In genomic region chr4:73456177-73457022, GRCh38 we compare ENCODE assay signal across 30 cellular contexts. TPM values are rescaled to one million over a fixed set of nuclear protein-coding genes. Genes with fewer than 3 reads are reported as not detected.
DNase-seq lines count a peak whose midpoint lies in the region; ATAC-seq, FAIRE-seq and TF ChIP-seq lines count a peak whose summit lies in the region.
"Had no signal": no experiment of that assay in that cellular context is flagged by ENCODE, and none has a peak within 500 bp of the region (broad histone marks: within the 10 kb centered on the region; RNA-seq: fewer than 3 reads in every experiment).

No MANE protein-coding gene starts in this region.

- no peak for DNase-seq in HepG2 (ENCODE audit: low spot score)
- no peak for DNase-seq in right lobe of liver
- no peak for DNase-seq in astrocyte (ENCODE audit: low read depth)
- DNase-seq in mammary epithelial cell, result no peak
- DNase-seq: 8988T; ACHN; BE2C; C1 segment of cervical spinal cord; CD4-positive, alpha-beta memory T cell; CD4-positive, CD25-positive, alpha-beta regulatory T cell; CD8-positive, alpha-beta memory T cell; COR-L47; DMS 273 treated with DMSO at 0.1 percent for 48 hours; DMS153; DMS53; DMS79; DND-41; EL; GDM1 had no signal

- no peak overlapping the region for H3K27ac Mint-ChIP-seq in astrocyte (ENCODE audit: unreplicated experiment)
- H3K27ac Mint-ChIP-seq: CD14-positive monocyte; CD4-positive, alpha-beta memory T cell; CD4-positive, CD25-positive, alpha-beta regulatory T cell; CD8-positive, alpha-beta memory T cell had no signal

- H3K9me3 Mint-ChIP-seq in astrocyte (ENCODE audit: unreplicated experiment), result peaks cover 3% of the 10 kb centered on the region
- H3K9me3 Mint-ChIP-seq: CD4-positive, alpha-beta memory T cell had no signal

- FAIRE-seq in HepG2 (lab: Jason Lieb, UNC) (no peak), astrocyte (lab: Jason Lieb, UNC) (peak; percentile 32)
- FAIRE-seq: A204.1, GM12878, GM12892, GM18507 had no signal

- H3K36me3 Mint-ChIP-seq in astrocyte (ENCODE audit: low read depth, unreplicated experiment), result no peaks in the 10 kb centered on the region
- H3K36me3 Mint-ChIP-seq: CD14-positive monocyte; CD4-positive, alpha-beta memory T cell; CD4-positive, CD25-positive, alpha-beta regulatory T cell; CD8-positive, alpha-beta memory T cell had no signal

- H3K27ac ChIP-seq in HepG2 (ENCODE audit: extremely low read length, insufficient read depth, low read length) (peak overlapping the region; percentile 34), right lobe of liver (no peak overlapping the region), astrocyte (ENCODE audit: low read depth, low read length) (no peak overlapping the region), mammary epithelial cell (ENCODE audit: insufficient read depth, low read depth, low read length) (no peak overlapping the region)
- H3K27ac ChIP-seq: BLaER1 had no signal

- no peak overlapping the region for H3K4me2 ChIP-seq in HepG2 (ENCODE audit: low read depth, low read length)
- no peak overlapping the region for H3K4me2 ChIP-seq in astrocyte (ENCODE audit: low read length)
- H3K4me2 ChIP-seq in mammary epithelial cell (ENCODE audit: insufficient read depth, low read depth, low read length), result no peak overlapping the region
- H3K4me2 ChIP-seq: BLaER1 had no signal

- H3K4me3 ChIP-seq in HepG2 (replicated peaks in 1 of 3; ENCODE audit: insufficient read depth in 1 of 3, low read depth in 2 of 3, low read length in 3 of 3), result no peak overlapping the region
- no peak overlapping the region for H3K4me3 ChIP-seq in right lobe of liver
- no peak overlapping the region for H3K4me3 ChIP-seq in astrocyte (ENCODE audit: insufficient read depth, low read depth, low read length)
- H3K4me3 ChIP-seq in mammary epithelial cell (replicated peaks in 1 of 3; ENCODE audit: insufficient read depth in 1 of 3, low read depth in 2 of 3, low read length in 3 of 3), result no peak overlapping the region
- H3K4me3 ChIP-seq: BLaER1, GM12878 had no signal

- no peak for TF ChIP-seq RAD21 in HepG2 (CRISPR knock-in tag; IDR thresholded peaks at IDR 0.05)

- H3K4me1 Mint-ChIP-seq in astrocyte (ENCODE audit: low read depth, unreplicated experiment), result peaks cover 18% of the 10 kb centered on the region
- H3K4me1 Mint-ChIP-seq: CD14-positive monocyte; CD4-positive, alpha-beta memory T cell; CD4-positive, CD25-positive, alpha-beta regulatory T cell; CD8-positive, alpha-beta memory T cell had no signal

- BruUV-seq in HepG2 (replicated peaks; lab: Mats Ljungman, UMichigan) (no TSS peak), mammary epithelial cell (replicated peaks; lab: Mats Ljungman, UMichigan) (no TSS peak)

- TF ChIP-seq POLR2A in HepG2 (IDR thresholded peaks at IDR 0.05; ENCODE audit: insufficient read depth in 1 of 2, low read depth in 2 of 2, low read length in 2 of 2) (peak; percentile 56 to 64), right lobe of liver (IDR thresholded peaks at IDR 0.05) (no peak)

- no peaks in the 10 kb centered on the region for H3K9me3 ChIP-seq in HepG2 (ENCODE audit: low read length)
- H3K9me3 ChIP-seq in right lobe of liver, result no peaks in the 10 kb centered on the region
- H3K9me3 ChIP-seq in astrocyte (ENCODE audit: insufficient read depth, low read depth, low read length), result no peaks in the 10 kb centered on the region
- H3K9me3 ChIP-seq in mammary epithelial cell (replicated peaks; ENCODE audit: insufficient read depth, low read length), result no peaks in the 10 kb centered on the region
- H3K9me3 ChIP-seq: BE2C, BLaER1 had no signal

- CTCF ChIA-PET in HepG2 (lab: Yijun Ruan, JAX; ENCODE audit: low intra/inter-chr PET ratio, low total read pairs) (no interaction called here), mammary epithelial cell (lab: Charles Lee; ENCODE audit: low non-redundant PET) (no interaction called here)

- peaks cover 19% of the 10 kb centered on the region for H3K4me1 ChIP-seq in HepG2 (ENCODE audit: insufficient read depth, low read length)
- H3K4me1 ChIP-seq in right lobe of liver, result peaks cover 0 to 16% (median 0%) of the 10 kb centered on the region in 4 donors
- H3K4me1 ChIP-seq in astrocyte (ENCODE audit: insufficient read depth, low read length), result peaks cover under 1% of the 10 kb centered on the region
- H3K4me1 ChIP-seq in mammary epithelial cell (ENCODE audit: insufficient read depth, low read length), result no peaks in the 10 kb centered on the region
- H3K4me1 ChIP-seq: BE2C, BLaER1 had no signal

- H3K27me3 Mint-ChIP-seq in astrocyte (ENCODE audit: low read depth, unreplicated experiment), result no peaks in the 10 kb centered on the region
- H3K27me3 Mint-ChIP-seq: CD4-positive, CD25-positive, alpha-beta regulatory T cell had no signal

- POLR2A ChIA-PET in HepG2 (lab: Yijun Ruan, JAX), result interaction anchor here (1.2 to 1.4 kb wide), 3 partner anchors 10 to 54 kb away, joined by 3 to 4 read pairs (median 3); no protein-coding TSS in a partner anchor

- in situ Hi-C loops in HepG2 (cut with HindIII; ENCODE audit: extremely low pct_ligation_motif_present, low pct_unique_long_range_greater_than_20kb), result loop anchor here (25.0 kb wide), 1 partner anchor 106 kb away; no protein-coding TSS in a partner anchor
- in situ Hi-C loops in mammary epithelial cell (cut with MboI; ENCODE audit: low sequenced_read_pairs in 2 of 2), result no loop called here

- no peak overlapping the region for H3K4me3 Mint-ChIP-seq in astrocyte (ENCODE audit: unreplicated experiment)
- H3K4me3 Mint-ChIP-seq: CD14-positive monocyte; CD4-positive, alpha-beta memory T cell; CD4-positive, CD25-positive, alpha-beta regulatory T cell; CD8-positive, alpha-beta memory T cell had no signal

- H4K20me1 ChIP-seq in HepG2 (ENCODE audit: insufficient read depth, low read length) (peaks cover 14% of the 10 kb centered on the region), astrocyte (ENCODE audit: insufficient read depth, low read length) (no peaks in the 10 kb centered on the region), mammary epithelial cell (ENCODE audit: insufficient read depth, low read length) (no peaks in the 10 kb centered on the region)
- H4K20me1 ChIP-seq: BLaER1 had no signal

- intact Hi-C loops in HepG2 (cut with micrococcal nuclease; ENCODE audit: unreplicated experiment) (no loop called here), right lobe of liver (cut with DNase I) (no loop called here), mammary epithelial cell (cut with micrococcal nuclease) (no loop called here)

- H3K36me3 ChIP-seq in HepG2 (replicated peaks in 1 of 2; ENCODE audit: control insufficient read depth in 1 of 2, insufficient read depth in 2 of 2, low read length in 2 of 2) (peaks cover 5 to 29% of the 10 kb centered on the region in 2 experiments), right lobe of liver (no peaks in the 10 kb centered on the region), astrocyte (ENCODE audit: insufficient read depth, low read length) (no peaks in the 10 kb centered on the region), mammary epithelial cell (ENCODE audit: insufficient read depth, low read length) (no peaks in the 10 kb centered on the region)
- H3K36me3 ChIP-seq: BE2C, BLaER1 had no signal

- no peaks in the 10 kb centered on the region for H3K79me2 ChIP-seq in HepG2 (ENCODE audit: insufficient read depth, low read length)
- no peaks in the 10 kb centered on the region for H3K79me2 ChIP-seq in astrocyte (ENCODE audit: insufficient read depth, low read length)
- H3K79me2 ChIP-seq in mammary epithelial cell (ENCODE audit: insufficient read depth, low read length), result no peaks in the 10 kb centered on the region

- 79% methylated on average over 5 of the region's 5 CpGs for WGBS in HepG2 (ENCODE audit: low lambda C conversion rate)
- 70% methylated on average over 4 of the region's 5 CpGs for WGBS in right lobe of liver (ENCODE audit: insufficient coverage, low coverage, low lambda C conversion rate, missing lambda C conversion rate)
- 90% methylated on average over 4 of the region's 5 CpGs for WGBS in mammary epithelial cell (ENCODE audit: low coverage, missing lambda C conversion rate)

- dilution Hi-C loops in mammary epithelial cell (cut with HindIII; ENCODE audit: low sequenced_read_pairs), result no loop called here

- no peak for TF ChIP-seq EP300 in HepG2 (IDR thresholded peaks at IDR 0.05; ENCODE audit: low read depth in 2 of 2, low read length in 2 of 2)
- no peak for TF ChIP-seq EP300 in HepG2 (CRISPR knock-in tag; IDR thresholded peaks at IDR 0.05; ENCODE audit: borderline replicate concordance)

- H2AFZ ChIP-seq in HepG2 (ENCODE audit: low read length) (no peak overlapping the region), astrocyte (ENCODE audit: low read depth, low read length) (no peak overlapping the region), mammary epithelial cell (ENCODE audit: low read depth, low read length) (no peak overlapping the region)

- ATAC-seq in HepG2 (peak; percentile 12), right lobe of liver (no peak), HG02610 (IDR thresholded peaks at IDR 0.05; ENCODE audit: unreplicated experiment) (no peak)
- ATAC-seq: GM12878 had no signal

- H3K9ac ChIP-seq in HepG2 (ENCODE audit: insufficient read depth, low read depth, low read length) (no peak overlapping the region), astrocyte (ENCODE audit: low read length) (no peak overlapping the region), mammary epithelial cell (ENCODE audit: insufficient read depth, low read length) (no peak overlapping the region)
- H3K9ac ChIP-seq: BLaER1 had no signal

- H3K27me3 ChIP-seq in HepG2 (ENCODE audit: control insufficient read depth in 1 of 2, insufficient read depth in 2 of 2, low read length in 2 of 2) (no peaks in the 10 kb centered on the region), right lobe of liver (no peaks in the 10 kb centered on the region), astrocyte (ENCODE audit: insufficient read depth, low read length) (no peaks in the 10 kb centered on the region), mammary epithelial cell (ENCODE audit: insufficient read depth, low read length) (no peaks in the 10 kb centered on the region)
- H3K27me3 ChIP-seq: BE2C, BLaER1 had no signal

- no peak for TF ChIP-seq CTCF in HepG2 (CRISPR knock-in tag; IDR thresholded peaks at IDR 0.05)
- no peak for TF ChIP-seq CTCF in right lobe of liver (IDR thresholded peaks at IDR 0.05)
- no peak for TF ChIP-seq CTCF in astrocyte (IDR thresholded peaks at IDR 0.05; ENCODE audit: insufficient read depth, low read depth, low read length)
- no peak for TF ChIP-seq CTCF in mammary epithelial cell (conservative IDR thresholded peaks at IDR 0.05 in 1 of 2, IDR thresholded peaks at IDR 0.05 in 1 of 2; ENCODE audit: extremely low read depth in 1 of 2, insufficient read depth in 1 of 2, low read depth in 1 of 2, low read length in 2 of 2)

RNA-seq across cellular contexts. Expression of gene AFP, which starts 20.4 kb away (rescaled TPM):
- total RNA-seq in HepG2 (2016; rRNA removed; fragmentation: Illumina TruSeq; extraction: Trizol), result 4,406 and 9,434 TPM in 2 replicates
- 859 and 984 TPM in 2 replicates for total RNA-seq in HepG2 (2016; cell fraction: cytosol; rRNA removed; fragmentation: Illumina TruSeq; extraction: Trizol; ENCODE audit: low read depth)
- total RNA-seq in HepG2 (2016; cell fraction: insoluble cytoplasmic fraction; rRNA removed; fragmentation: Illumina TruSeq; extraction: Trizol), result 4,328 and 8,879 TPM in 2 replicates
- 1,470 and 1,653 TPM in 2 replicates for total RNA-seq in HepG2 (2016; cell fraction: membrane; rRNA removed; fragmentation: Illumina TruSeq; extraction: Trizol)
- 6,106 and 7,724 TPM in 2 replicates for total RNA-seq in HepG2 (2016; cell fraction: nucleus; rRNA removed; fragmentation: Illumina TruSeq; extraction: Trizol)
- polyA plus RNA-seq in HepG2 (2011; rRNA removed), result 12,657 and 13,105 TPM in 2 replicates
- 10,032 and 12,863 TPM in 2 replicates for polyA plus RNA-seq in HepG2 (2011; cell fraction: cytosol; rRNA removed)
- 3,859 and 4,411 TPM in 2 replicates for polyA plus RNA-seq in HepG2 (2011; cell fraction: nucleus; rRNA removed)
- 15,767 and 21,683 TPM in 2 replicates for polyA plus RNA-seq in HepG2 (2012)
- polyA plus RNA-seq in HepG2 (2016; cell fraction: cytosol; fragmentation: Illumina TruSeq; extraction: Trizol; ENCODE audit: low read depth), result 881 and 929 TPM in 2 replicates
- 4,042 and 4,098 TPM in 2 replicates for polyA plus RNA-seq in HepG2 (2016; cell fraction: insoluble cytoplasmic fraction; fragmentation: Illumina TruSeq; extraction: Trizol; ENCODE audit: low read depth)
- 1,126 and 1,308 TPM in 2 replicates for polyA plus RNA-seq in HepG2 (2016; cell fraction: membrane; fragmentation: Illumina TruSeq; extraction: Trizol; ENCODE audit: low read depth)
- polyA plus RNA-seq in HepG2 (2016; cell fraction: nucleus; fragmentation: Illumina TruSeq; extraction: Trizol; ENCODE audit: insufficient read depth, low read depth), result 10,518 and 11,638 TPM in 2 replicates
- polyA minus RNA-seq in HepG2 (2011; rRNA and poly(A)+ RNA removed; ENCODE audit: low replicate concordance), result 1.4 and 2,561 TPM in 2 replicates
- 2,774 and 4,050 TPM in 2 replicates for polyA minus RNA-seq in HepG2 (2011; cell fraction: cytosol; rRNA and poly(A)+ RNA removed)
- polyA minus RNA-seq in HepG2 (2011; cell fraction: nucleus; rRNA and poly(A)+ RNA removed), result 1,510 and 2,631 TPM in 2 replicates
- 1 to 10 TPM in 4 of 6 experiments, under 1 TPM in 1, not detected in 1; 0.78 to 3.8 (median 3.4) TPM for total RNA-seq in right lobe of liver
- total RNA-seq in astrocyte, result 8.6 and 11.3 TPM in 2 replicates
- not detected for total RNA-seq in mammary epithelial cell
- 0.09 TPM for polyA plus RNA-seq in mammary epithelial cell
- not detected for polyA minus RNA-seq in mammary epithelial cell
- total RNA-seq: A673; CD4-positive, alpha-beta memory T cell; CD4-positive, CD25-positive, alpha-beta regulatory T cell; CD8-positive, alpha-beta memory T cell; G401 had no signal
- polyA plus RNA-seq: CD14-positive monocyte; CD4-positive, alpha-beta memory T cell; CD4-positive, CD25-positive, alpha-beta regulatory T cell; CD8-positive, alpha-beta memory T cell; GM12878 had no signal

RNA-seq across cellular contexts. Expression of gene AFM, which starts 25.1 kb away (rescaled TPM):
- total RNA-seq in HepG2 (2016; rRNA removed; fragmentation: Illumina TruSeq; extraction: Trizol) (0.79 and 1.8 TPM in 2 replicates), right lobe of liver (100 to 1,000 TPM; 129 to 320 (median 169) TPM), astrocyte (not detected in 2 replicates), mammary epithelial cell (not detected)
- total RNA-seq in HepG2 (2016; cell fraction: cytosol; rRNA removed; fragmentation: Illumina TruSeq; extraction: Trizol; ENCODE audit: low read depth), result 0.18 and 0.30 TPM in 2 replicates
- 0.67 and 1.9 TPM in 2 replicates for total RNA-seq in HepG2 (2016; cell fraction: insoluble cytoplasmic fraction; rRNA removed; fragmentation: Illumina TruSeq; extraction: Trizol)
- total RNA-seq in HepG2 (2016; cell fraction: membrane; rRNA removed; fragmentation: Illumina TruSeq; extraction: Trizol), result 0.31 and 0.34 TPM in 2 replicates
- 4.4 and 4.6 TPM in 2 replicates for total RNA-seq in HepG2 (2016; cell fraction: nucleus; rRNA removed; fragmentation: Illumina TruSeq; extraction: Trizol)
- polyA plus RNA-seq in HepG2 (2011; rRNA removed) (0.13 TPM in 2 replicates), mammary epithelial cell (not detected)
- polyA plus RNA-seq in HepG2 (2011; cell fraction: cytosol; rRNA removed), result 0.08 TPM in 1 of 2 replicates, not detected in the other
- 0.09 and 0.21 TPM in 2 replicates for polyA plus RNA-seq in HepG2 (2011; cell fraction: nucleus; rRNA removed)
- 0.15 and 0.17 TPM in 2 replicates for polyA plus RNA-seq in HepG2 (2012)
- 0.18 and 0.36 TPM in 2 replicates for polyA plus RNA-seq in HepG2 (2016; cell fraction: cytosol; fragmentation: Illumina TruSeq; extraction: Trizol; ENCODE audit: low read depth)
- polyA plus RNA-seq in HepG2 (2016; cell fraction: insoluble cytoplasmic fraction; fragmentation: Illumina TruSeq; extraction: Trizol; ENCODE audit: low read depth), result 0.75 and 1.1 TPM in 2 replicates
- polyA plus RNA-seq in HepG2 (2016; cell fraction: membrane; fragmentation: Illumina TruSeq; extraction: Trizol; ENCODE audit: low read depth), result 0.37 and 0.42 TPM in 2 replicates
- polyA plus RNA-seq in HepG2 (2016; cell fraction: nucleus; fragmentation: Illumina TruSeq; extraction: Trizol; ENCODE audit: insufficient read depth, low read depth), result 7.2 and 7.4 TPM in 2 replicates
- not detected in 2 replicates for polyA minus RNA-seq in HepG2 (2011; rRNA and poly(A)+ RNA removed; ENCODE audit: low replicate concordance)
- not detected in 2 replicates for polyA minus RNA-seq in HepG2 (2011; cell fraction: cytosol; rRNA and poly(A)+ RNA removed)
- polyA minus RNA-seq in HepG2 (2011; cell fraction: nucleus; rRNA and poly(A)+ RNA removed), result 0.13 and 0.25 TPM in 2 replicates
- polyA minus RNA-seq in mammary epithelial cell, result not detected
- total RNA-seq: A673; CD4-positive, alpha-beta memory T cell; CD4-positive, CD25-positive, alpha-beta regulatory T cell; CD8-positive, alpha-beta memory T cell; Daoy; G401; GM12878 had no signal
- polyA plus RNA-seq: AG04450; CD14-positive monocyte; CD4-positive, alpha-beta memory T cell; CD4-positive, CD25-positive, alpha-beta regulatory T cell; CD8-positive, alpha-beta memory T cell; GM12878 had no signal

RNA-seq across cellular contexts. Expression of gene ALB, which starts 52.3 kb away (rescaled TPM):
- 10,101 and 22,625 TPM in 2 replicates for total RNA-seq in HepG2 (2016; rRNA removed; fragmentation: Illumina TruSeq; extraction: Trizol)
- total RNA-seq in HepG2 (2016; cell fraction: cytosol; rRNA removed; fragmentation: Illumina TruSeq; extraction: Trizol; ENCODE audit: low read depth), result 1,763 and 1,983 TPM in 2 replicates
- 10,071 and 21,691 TPM in 2 replicates for total RNA-seq in HepG2 (2016; cell fraction: insoluble cytoplasmic fraction; rRNA removed; fragmentation: Illumina TruSeq; extraction: Trizol)
- 2,665 and 3,098 TPM in 2 replicates for total RNA-seq in HepG2 (2016; cell fraction: membrane; rRNA removed; fragmentation: Illumina TruSeq; extraction: Trizol)
- total RNA-seq in HepG2 (2016; cell fraction: nucleus; rRNA removed; fragmentation: Illumina TruSeq; extraction: Trizol), result 14,455 and 17,797 TPM in 2 replicates
- 22,205 and 22,259 TPM in 2 replicates for polyA plus RNA-seq in HepG2 (2011; rRNA removed)
- 10,343 and 19,758 TPM in 2 replicates for polyA plus RNA-seq in HepG2 (2011; cell fraction: cytosol; rRNA removed)
- 4,838 and 7,133 TPM in 2 replicates for polyA plus RNA-seq in HepG2 (2011; cell fraction: nucleus; rRNA removed)
- polyA plus RNA-seq in HepG2 (2012), result 30,113 and 41,157 TPM in 2 replicates
- polyA plus RNA-seq in HepG2 (2016; cell fraction: cytosol; fragmentation: Illumina TruSeq; extraction: Trizol; ENCODE audit: low read depth), result 1,641 and 1,730 TPM in 2 replicates
- polyA plus RNA-seq in HepG2 (2016; cell fraction: insoluble cytoplasmic fraction; fragmentation: Illumina TruSeq; extraction: Trizol; ENCODE audit: low read depth), result 9,271 and 9,564 TPM in 2 replicates
- polyA plus RNA-seq in HepG2 (2016; cell fraction: membrane; fragmentation: Illumina TruSeq; extraction: Trizol; ENCODE audit: low read depth), result 1,898 and 2,256 TPM in 2 replicates
- 21,168 and 22,798 TPM in 2 replicates for polyA plus RNA-seq in HepG2 (2016; cell fraction: nucleus; fragmentation: Illumina TruSeq; extraction: Trizol; ENCODE audit: insufficient read depth, low read depth)
- polyA minus RNA-seq in HepG2 (2011; rRNA and poly(A)+ RNA removed; ENCODE audit: low replicate concordance), result 2.4 and 3,693 TPM in 2 replicates
- polyA minus RNA-seq in HepG2 (2011; cell fraction: cytosol; rRNA and poly(A)+ RNA removed), result 6,095 and 10,549 TPM in 2 replicates
- polyA minus RNA-seq in HepG2 (2011; cell fraction: nucleus; rRNA and poly(A)+ RNA removed), result 3,995 and 8,747 TPM in 2 replicates
- over 10,000 TPM; 46,361 to 117,834 (median 75,397) TPM for total RNA-seq in right lobe of liver
- 0.75 TPM in 1 of 2 replicates, not detected in the other for total RNA-seq in astrocyte
- not detected for total RNA-seq in mammary epithelial cell
- not detected for polyA plus RNA-seq in mammary epithelial cell
- not detected for polyA minus RNA-seq in mammary epithelial cell
- total RNA-seq: A673; CD4-positive, alpha-beta memory T cell; CD4-positive, CD25-positive, alpha-beta regulatory T cell; CD8-positive, alpha-beta memory T cell; Daoy; G401 had no signal
- polyA plus RNA-seq: AG04450; CD14-positive monocyte; CD4-positive, alpha-beta memory T cell; CD4-positive, CD25-positive, alpha-beta regulatory T cell; CD8-positive, alpha-beta memory T cell had no signal

Comparison
In these comparisons a context has a peak if more than half of its experiments do, and no peak if none do; other contexts are left out.
1. RNA of gene AFP, which starts 20.4 kb away (total RNA-seq): 859 to 9,434 TPM in HepG2; 8.6 to 11.3 TPM in astrocyte, 0.78 to 3.8 TPM in right lobe of liver and not detected in mammary epithelial cell; every median in the first group is over 10 times any median in the second.
2. RNA of gene AFM, which starts 25.1 kb away (total RNA-seq): 129 to 320 TPM in right lobe of liver; 0.18 to 4.6 TPM in HepG2, not detected in astrocyte and not detected in mammary epithelial cell; every median in the first group is over 10 times any median in the second.
3. RNA of gene ALB, which starts 52.3 kb away (total RNA-seq): 46,361 to 117,834 TPM in right lobe of liver and 1,763 to 22,625 TPM in HepG2; 0.75 TPM in astrocyte and not detected in mammary epithelial cell; every median in the first group is over 1,000 times any median in the second.